8 cellular contexts compared by ENCODE assay signal in genomic region chr5:142215915-142216681, GRCh38.
DNase-seq lines count a peak whose midpoint lies in the region; ATAC-seq and TF ChIP-seq lines count a peak whose summit lies in the region.

No MANE protein-coding gene starts in this region.

- TF ChIP-seq CTCF in Panc1 (IDR thresholded peaks at IDR 0.05) (no peak), osteoblast (IDR thresholded peaks at IDR 0.05; ENCODE audit: extremely low read depth, low read depth, low read length) (no peak)

- H3K4me2 ChIP-seq in BLaER1: peak overlapping the region; percentile 43; the same call in 1 of the 2 replicates
- peak overlapping the region; percentile 40 for H3K4me2 ChIP-seq in osteoblast (ENCODE audit: insufficient read depth, low read length)

- H3K4me1 ChIP-seq in BLaER1 (peaks cover 34% of the 10 kb centered on the region), Panc1 (ENCODE audit: control insufficient read depth, insufficient read depth, low read length) (peaks cover 24% of the 10 kb centered on the region), osteoblast (ENCODE audit: insufficient read depth, low read length) (peaks cover 16% of the 10 kb centered on the region)

- H2AFZ ChIP-seq in osteoblast (ENCODE audit: low read length): peak overlapping the region; percentile 8

- intact Hi-C loops in Panc1 (cut with micrococcal nuclease; ENCODE audit: unreplicated experiment): no loop called here

- H3K9me3 ChIP-seq in BLaER1 (no peaks in the 10 kb centered on the region), Panc1 (ENCODE audit: control insufficient read depth, insufficient read depth, low read depth, low read length) (no peaks in the 10 kb centered on the region), osteoblast (ENCODE audit: low read depth, low read length) (no peaks in the 10 kb centered on the region)

- H3K27ac ChIP-seq in BLaER1 (no peak overlapping the region), Panc1 (ENCODE audit: low read length) (peak overlapping the region; percentile 78), osteoblast (ENCODE audit: low read depth, low read length) (peak overlapping the region; percentile 71)

- H3K4me3 ChIP-seq in BLaER1 (no peak overlapping the region), Panc1 (ENCODE audit: low read depth in 2 of 2, low read length in 2 of 2) (peak overlapping the region in 1 of 2 experiments; percentile 32; a peak in 2 of 4 replicates), osteoblast (ENCODE audit: insufficient read depth, low read length) (peak overlapping the region; percentile 12)

- H3K27me3 ChIP-seq in BLaER1: no peaks in the 10 kb centered on the region
- no peaks in the 10 kb centered on the region for H3K27me3 ChIP-seq in Panc1 (ENCODE audit: control insufficient read depth, insufficient read depth, low read length)
- peaks cover 11% of the 10 kb centered on the region for H3K27me3 ChIP-seq in osteoblast (ENCODE audit: insufficient read depth, low read length)

- no peaks in the 10 kb centered on the region for H3K79me2 ChIP-seq in osteoblast (ENCODE audit: insufficient read depth, low read length)

- no peak overlapping the region for H3K9ac ChIP-seq in BLaER1

- H4K20me1 ChIP-seq in BLaER1 (no peaks in the 10 kb centered on the region), osteoblast (ENCODE audit: insufficient read depth, low read length) (peaks cover 2% of the 10 kb centered on the region)

- H3K36me3 ChIP-seq in BLaER1 (no peaks in the 10 kb centered on the region), Panc1 (ENCODE audit: control insufficient read depth, insufficient read depth, low read length) (no peaks in the 10 kb centered on the region), osteoblast (ENCODE audit: insufficient read depth, low read length) (no peaks in the 10 kb centered on the region)

- no TSS peak for BruUV-seq in Panc1 (replicated peaks; lab: Mats Ljungman, UMichigan)

- in situ Hi-C loops in Panc1 (cut with HindIII; ENCODE audit: low pct_unique_long_range_greater_than_20kb, low sequenced_read_pairs): no loop called here

- POLR2A ChIA-PET in Panc1 (lab: Charles Lee): interaction anchor here (0.7 kb wide), 2 partner anchors 46 to 495 kb away, joined by 4 to 6 read pairs; no protein-coding TSS in a partner anchor

- peak; percentile 91 for ATAC-seq in Panc1

- DNase-seq in Panc1 (ENCODE audit: low read depth, low spot score) (peak; percentile 41), fibroblast of gingiva (ENCODE audit: low read depth) (peak; percentile 95), osteoblast (ENCODE audit: insufficient read length, low spot score, missing footprints) (peak; percentile 95), NCI-H187 (lab: John Stamatoyannopoulos, UW) (no peak)
- DNase-seq in central memory CD4-positive, alpha-beta T cell: no peak
- DNase-seq in stimulated activated CD4-positive, alpha-beta T cell treated with anti-CD3 and anti-CD28 coated beads, Interleukin-2, amount 100 ng/mL, for 48 hours: no peak
- no peak for DNase-seq in activated CD4-positive, alpha-beta T cell treated with anti-CD3 and anti-CD28 coated beads for 1 hour

- CTCF ChIA-PET in Panc1 (lab: Charles Lee): interaction anchor here (0.5 kb wide), 1 partner anchor 60 kb away, joined by 6 read pairs; no protein-coding TSS in a partner anchor

Comparison
In these comparisons a context has a peak if more than half of its experiments do, and no peak if none do; other contexts are left out.
1. DNase-seq: peak in Panc1 (single experiment), fibroblast of gingiva (single experiment) and osteoblast (single experiment); none in central memory CD4-positive, alpha-beta T cell (single experiment), stimulated activated CD4-positive, alpha-beta T cell treated with anti-CD3 and anti-CD28 coated beads, Interleukin-2, amount 100 ng/mL, for 48 hours (0 of 2), NCI-H187 (0 of 2) and activated CD4-positive, alpha-beta T cell treated with anti-CD3 and anti-CD28 coated beads for 1 hour (single experiment).